In genomic region chr11:12418019-12418611, GRCh38 we compare ENCODE assay signal across 1 cellular context.
TF ChIP-seq lines count a peak whose summit lies in the region.

No MANE protein-coding gene starts in this region.

TF ChIP-seq in GM23338, 12 proteins besides CTCF, POLR2A, EP300 and RAD21 (continued from another document):
- TF ChIP-seq ZNF462 (CRISPR knock-in tag; IDR thresholded peaks at IDR 0.05) (no peak), NANOG (IDR thresholded peaks at IDR 0.05; ENCODE audit: borderline replicate concordance) (no peak), EZH2phosphoT487 (IDR thresholded peaks at IDR 0.05; ENCODE audit: unreplicated experiment) (no peak)
